ENCODE assay signal across 8 cellular contexts in the genomic region with DNA sequence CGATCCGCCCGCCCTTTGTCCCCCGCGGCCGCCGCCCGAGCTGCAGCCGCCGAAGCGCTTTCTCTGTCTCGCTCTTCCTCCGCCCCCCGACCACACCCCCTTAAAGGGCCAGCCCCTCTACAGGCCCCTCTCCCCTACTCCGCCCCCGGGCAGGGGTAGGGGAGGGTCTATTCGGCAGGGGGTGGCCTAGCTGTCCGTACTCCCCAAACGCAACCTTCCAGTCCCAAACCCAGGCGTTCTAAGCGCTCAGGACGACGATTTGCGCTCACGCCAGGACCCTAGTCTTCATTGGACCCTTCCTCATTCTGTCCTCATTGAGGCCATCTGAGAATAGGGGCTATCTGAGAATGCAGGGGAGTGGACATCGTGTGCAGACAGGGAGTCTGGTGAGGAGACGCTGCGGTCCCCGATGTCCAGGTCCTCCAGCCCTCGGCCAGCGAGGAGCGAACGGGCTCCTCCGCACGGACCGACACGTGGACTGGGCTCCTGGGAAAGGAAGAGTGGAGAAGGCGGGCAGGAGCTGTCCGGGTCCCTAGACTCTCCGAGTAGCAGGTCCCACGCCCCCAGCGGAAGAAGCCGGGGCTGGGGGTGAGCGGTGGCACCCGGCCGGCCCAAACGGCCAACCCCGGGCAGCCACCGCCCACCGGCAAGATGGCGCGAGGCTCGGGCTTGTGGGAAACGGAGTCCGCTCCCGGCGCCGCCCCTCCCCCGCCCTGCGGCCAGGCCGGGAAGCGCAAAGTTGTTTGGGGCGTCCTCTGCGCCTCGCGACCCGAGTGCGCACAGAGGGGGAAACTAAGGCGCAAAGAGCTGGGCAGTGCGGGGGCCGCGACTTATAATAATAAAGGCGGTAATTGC. TPM values are rescaled to one million over a fixed set of nuclear protein-coding genes. Genes with fewer than 3 reads are reported as not detected.
DNase-seq lines count a peak whose midpoint lies in the region; ATAC-seq lines count a peak whose summit lies in the region.

A gene with protein sequence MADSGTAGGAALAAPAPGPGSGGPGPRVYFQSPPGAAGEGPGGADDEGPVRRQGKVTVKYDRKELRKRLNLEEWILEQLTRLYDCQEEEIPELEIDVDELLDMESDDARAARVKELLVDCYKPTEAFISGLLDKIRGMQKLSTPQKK (minus strand): TSS at position 70 of the 855 bp plus-strand sequence. CDS start 270 bp downstream, outside the sequence.

- peak within 1 kb of the TSS; percentile 72 for H3K4me3 ChIP-seq in GM08714 (ENCODE audit: low read length)

- ATAC-seq in HG03342 (IDR thresholded peaks at IDR 0.05; ENCODE audit: unreplicated experiment): peak; percentile 27
- peak; percentile 72 for ATAC-seq in left lobe of liver
- no peak for ATAC-seq in GM18873 (IDR thresholded peaks at IDR 0.05; ENCODE audit: low FRiP score, unreplicated experiment)

- DNase-seq in NCI-H748 treated with DMSO at 0.1 percent for 48 hours (lab: John Stamatoyannopoulos, UW) (peak; percentile 64), dermis blood vessel endothelial cell (peak; percentile 85), left lobe of liver (ENCODE audit: low spot score) (peak; percentile 92)
- peak; percentile 77 for DNase-seq in activated CD4-positive, alpha-beta T cell treated with anti-CD3 and anti-CD28 coated beads, Interleukin-2, amount 50 U/mL, for 1 hour
- peak; percentile 80 for DNase-seq in stimulated activated CD4-positive, alpha-beta T cell treated with anti-CD3 and anti-CD28 coated beads, Interleukin-1b, Interleukin-23, amount 100 ng/mL, for 48 hours

RNA-seq across cellular contexts. Expression of the gene that starts here (rescaled TPM):
- total RNA-seq in dermis blood vessel endothelial cell: 238 and 297 TPM in 2 replicates
- total RNA-seq in left lobe of liver: 50.1 TPM
